Comparison of ENCODE assay signal across 7 cellular contexts in genomic region chr7:43639858-43640491, GRCh38. TPM values are rescaled to one million over a fixed set of nuclear protein-coding genes. Genes with fewer than 3 reads are reported as not detected.
DNase-seq lines count a peak whose midpoint lies in the region; ATAC-seq and TF ChIP-seq lines count a peak whose summit lies in the region.

No MANE protein-coding gene starts in this region.

- peak overlapping the region; percentile 22 for H3K4me3 Mint-ChIP-seq in neural crest cell

- no peaks in the 10 kb centered on the region for H3K27me3 Mint-ChIP-seq in neural crest cell (ENCODE audit: low read depth)

- TF ChIP-seq CTCF in RWPE1 (conservative IDR thresholded peaks at IDR 0.05; ENCODE audit: low read depth), result no peak
- TF ChIP-seq CTCF in neural crest cell (conservative IDR thresholded peaks at IDR 0.05), result no peak

- H3K9me3 Mint-ChIP-seq in neural crest cell, result no peaks in the 10 kb centered on the region

- ATAC-seq in esophagus mucosa (peak; percentile 65), HG02852 (IDR thresholded peaks at IDR 0.05; ENCODE audit: unreplicated experiment) (no peak), HG03378 (IDR thresholded peaks at IDR 0.05; ENCODE audit: unreplicated experiment) (no peak)

- CTCF ChIA-PET in RWPE1 (lab: Yijun Ruan, JAX), result interaction anchor here (0.6 to 0.9 kb wide), 3 partner anchors 43 to 60 kb away, joined by 3 to 4 read pairs (median 3); partner anchors contain the start of gene STK17A

- peaks cover 42% of the 10 kb centered on the region for H3K36me3 Mint-ChIP-seq in neural crest cell (ENCODE audit: low read depth)

- peaks cover 31% of the 10 kb centered on the region for H3K4me1 Mint-ChIP-seq in neural crest cell

- H3K27ac Mint-ChIP-seq in neural crest cell (ENCODE audit: unreplicated experiment), result no peak overlapping the region

- POLR2A ChIA-PET in RWPE1 (lab: Yijun Ruan, JAX; ENCODE audit: low non-redundant PET), result no interaction called here

- peak overlapping the region; percentile 82 for H3K27ac ChIP-seq in RWPE1

- DNase-seq in HuH-7.5 (ENCODE audit: low spot score), result peak; percentile 58
- peak; percentile 70 for DNase-seq in RWPE1 (ENCODE audit: low spot score)
- DNase-seq in neural crest cell (ENCODE audit: low read depth, low spot score), result no peak
- DNase-seq in mesenteric fat pad (ENCODE audit: low spot score), result no peak

RNA-seq across cellular contexts. Expression of gene STK17A, which starts 57.1 kb away (rescaled TPM):
- total RNA-seq in esophagus mucosa (14.4 TPM), neural crest cell (6.3 and 7.1 TPM in 2 replicates), mesenteric fat pad (29.4 TPM)

Comparison
In these comparisons a context has a peak if more than half of its experiments do, and no peak if none do; other contexts are left out.
1. DNase-seq: peak in HuH-7.5 (single experiment) and RWPE1 (single experiment); none in neural crest cell (single experiment) and mesenteric fat pad (single experiment).